In the genomic region with DNA sequence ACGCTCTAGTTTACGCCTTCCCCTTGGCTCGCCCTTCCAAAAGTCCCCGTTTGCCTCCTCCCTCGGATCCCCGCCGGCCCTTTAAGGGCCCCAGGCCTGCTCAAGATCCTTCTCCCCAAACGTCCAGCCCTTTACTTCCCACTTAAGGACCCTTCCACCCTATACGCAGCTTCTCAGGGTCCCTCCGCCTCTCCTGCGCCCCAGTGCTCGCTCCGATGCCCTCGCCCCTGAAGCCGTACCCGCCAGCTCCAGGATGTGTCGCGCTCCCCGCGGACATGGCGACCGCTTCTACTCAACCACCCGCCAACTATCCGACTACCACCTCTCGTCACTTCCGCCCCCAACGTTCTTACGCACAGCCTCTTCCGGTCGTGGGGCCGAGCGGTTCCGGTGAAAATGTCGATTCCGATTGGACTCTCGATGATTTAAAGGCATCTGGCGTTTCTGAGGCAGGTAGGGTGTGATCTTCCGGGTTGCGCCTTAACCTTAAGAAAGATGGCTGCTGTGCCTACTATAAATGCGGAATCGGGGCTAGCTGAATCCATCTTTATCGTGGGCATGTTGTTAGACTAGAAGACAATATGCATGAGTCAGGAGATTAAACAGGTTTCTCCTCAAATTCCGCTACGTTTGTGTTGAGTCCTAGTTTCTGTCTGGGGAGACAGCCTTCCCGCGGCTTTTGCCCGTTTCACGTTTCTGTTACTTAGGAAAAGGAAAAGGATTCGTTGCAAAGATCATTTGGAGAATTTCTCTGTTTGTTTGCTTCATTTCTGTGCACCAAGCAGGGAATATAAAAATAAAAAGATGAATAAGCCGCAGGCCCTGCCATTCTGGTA, we compare ENCODE assay signal across 1 cellular context.
TF ChIP-seq lines count a peak whose summit lies in the region.

A gene (minus strand): TSS at position 317 of the 836 bp plus-strand sequence. CDS start 40 bp downstream, at position 277.

TF ChIP-seq in HepG2, 621 proteins besides CTCF, POLR2A, EP300 and RAD21 (continued from another document and continues in another):
- TF ChIP-seq, protein P1, sequence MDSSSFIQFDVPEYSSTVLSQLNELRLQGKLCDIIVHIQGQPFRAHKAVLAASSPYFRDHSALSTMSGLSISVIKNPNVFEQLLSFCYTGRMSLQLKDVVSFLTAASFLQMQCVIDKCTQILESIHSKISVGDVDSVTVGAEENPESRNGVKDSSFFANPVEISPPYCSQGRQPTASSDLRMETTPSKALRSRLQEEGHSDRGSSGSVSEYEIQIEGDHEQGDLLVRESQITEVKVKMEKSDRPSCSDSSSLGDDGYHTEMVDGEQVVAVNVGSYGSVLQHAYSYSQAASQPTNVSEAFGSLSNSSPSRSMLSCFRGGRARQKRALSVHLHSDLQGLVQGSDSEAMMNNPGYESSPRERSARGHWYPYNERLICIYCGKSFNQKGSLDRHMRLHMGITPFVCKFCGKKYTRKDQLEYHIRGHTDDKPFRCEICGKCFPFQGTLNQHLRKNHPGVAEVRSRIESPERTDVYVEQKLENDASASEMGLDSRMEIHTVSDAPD (CRISPR knock-in tag; IDR thresholded peaks at IDR 0.05): no peak
- TF ChIP-seq CHD2 (IDR thresholded peaks at IDR 0.05; ENCODE audit: low read depth, low read length) (no peak), RCOR2 (CRISPR knock-in tag; IDR thresholded peaks at IDR 0.05) (no peak), ATF1 (CRISPR knock-in tag; IDR thresholded peaks at IDR 0.05) (peak; percentile 92), HNRNPLL (IDR thresholded peaks at IDR 0.05; ENCODE audit: low read depth, low read length, poor library complexity, severe bottlenecking) (peak; percentile 44), ZNF629 (CRISPR knock-in tag; conservative IDR thresholded peaks at IDR 0.05) (no peak), MTA1 (CRISPR knock-in tag; IDR thresholded peaks at IDR 0.05; ENCODE audit: borderline replicate concordance) (no peak), RXRB (CRISPR knock-in tag; IDR thresholded peaks at IDR 0.05; ENCODE audit: borderline replicate concordance) (peak; percentile 56), ZNF484 (CRISPR knock-in tag; IDR thresholded peaks at IDR 0.05; ENCODE audit: borderline replicate concordance, low read depth) (no peak), SALL2 (CRISPR knock-in tag; IDR thresholded peaks at IDR 0.05) (peak; percentile 83), MBNL3 (CRISPR knock-in tag; conservative IDR thresholded peaks at IDR 0.05) (no peak), NFIC (IDR thresholded peaks at IDR 0.05; ENCODE audit: low read length) (no peak), SIN3B (IDR thresholded peaks at IDR 0.05; ENCODE audit: low read length) (peak; percentile 60), ZNF33A (CRISPR knock-in tag; IDR thresholded peaks at IDR 0.05; ENCODE audit: borderline replicate concordance) (no peak; the same call in 1 of the 2 replicates), ZNF614 (CRISPR knock-in tag; IDR thresholded peaks at IDR 0.05; ENCODE audit: borderline replicate concordance) (peak; percentile 83; the same call in 1 of the 2 replicates), CBX2 (IDR thresholded peaks at IDR 0.05; ENCODE audit: low read depth, low read length) (no peak), CBX2 (CRISPR knock-in tag; IDR thresholded peaks at IDR 0.05; ENCODE audit: low read depth) (no peak), HMG20A (CRISPR knock-in tag; IDR thresholded peaks at IDR 0.05; ENCODE audit: borderline replicate concordance) (no peak), PAWR (CRISPR knock-in tag; IDR thresholded peaks at IDR 0.05; ENCODE audit: borderline replicate concordance) (no peak), MEIS2 (CRISPR knock-in tag; IDR thresholded peaks at IDR 0.05) (0 out of 2 replicates have a peak, but pooled peaks have one; percentile 76), CENPT (CRISPR knock-in tag; IDR thresholded peaks at IDR 0.05; ENCODE audit: low read depth) (no peak), ZNF569 (CRISPR knock-in tag; IDR thresholded peaks at IDR 0.05; ENCODE audit: borderline replicate concordance) (no peak), ZNF607 (CRISPR knock-in tag; IDR thresholded peaks at IDR 0.05; ENCODE audit: borderline replicate concordance) (peak; percentile 65; the same call in 1 of the 2 replicates), THYN1 (CRISPR knock-in tag; IDR thresholded peaks at IDR 0.05; ENCODE audit: borderline replicate concordance, low read depth) (no peak), ZNF746 (CRISPR knock-in tag; IDR thresholded peaks at IDR 0.05) (0 out of 2 replicates have a peak, but pooled peaks have one; percentile 20), ZNF766 (CRISPR knock-in tag; IDR thresholded peaks at IDR 0.05; ENCODE audit: borderline replicate concordance) (peak; percentile 77; the same call in 1 of the 2 replicates), PHF20 (CRISPR knock-in tag; IDR thresholded peaks at IDR 0.05) (peak; percentile 93), HDAC2 (CRISPR knock-in tag; IDR thresholded peaks at IDR 0.05) (peak; percentile 55), TCF7 (IDR thresholded peaks at IDR 0.05; ENCODE audit: low read depth) (no peak), RFX5 (IDR thresholded peaks at IDR 0.05; ENCODE audit: low read depth, low read length) (0 out of 2 replicates have a peak, but pooled peaks have one; percentile 10), MYNN (CRISPR knock-in tag; IDR thresholded peaks at IDR 0.05; ENCODE audit: low read depth) (0 out of 2 replicates have a peak, but pooled peaks have one; percentile 70), SP1 (IDR thresholded peaks at IDR 0.05) (no peak), SP1 (CRISPR knock-in tag; IDR thresholded peaks at IDR 0.05) (peak; percentile 53), RBFOX2 (IDR thresholded peaks at IDR 0.05; ENCODE audit: low read depth, low read length) (peak; percentile 93), MTF1 (CRISPR knock-in tag; IDR thresholded peaks at IDR 0.05) (no peak), ZNF432 (CRISPR knock-in tag; IDR thresholded peaks at IDR 0.05; ENCODE audit: borderline replicate concordance) (no peak), GABPB1 (CRISPR knock-in tag; IDR thresholded peaks at IDR 0.05) (peak; percentile 99)
- TF ChIP-seq, protein P2, sequence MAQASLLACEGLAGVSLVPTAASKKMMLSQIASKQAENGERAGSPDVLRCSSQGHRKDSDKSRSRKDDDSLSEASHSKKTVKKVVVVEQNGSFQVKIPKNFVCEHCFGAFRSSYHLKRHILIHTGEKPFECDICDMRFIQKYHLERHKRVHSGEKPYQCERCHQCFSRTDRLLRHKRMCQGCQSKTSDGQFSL (CRISPR knock-in tag; IDR thresholded peaks at IDR 0.05): no peak
- TF ChIP-seq, protein P3, sequence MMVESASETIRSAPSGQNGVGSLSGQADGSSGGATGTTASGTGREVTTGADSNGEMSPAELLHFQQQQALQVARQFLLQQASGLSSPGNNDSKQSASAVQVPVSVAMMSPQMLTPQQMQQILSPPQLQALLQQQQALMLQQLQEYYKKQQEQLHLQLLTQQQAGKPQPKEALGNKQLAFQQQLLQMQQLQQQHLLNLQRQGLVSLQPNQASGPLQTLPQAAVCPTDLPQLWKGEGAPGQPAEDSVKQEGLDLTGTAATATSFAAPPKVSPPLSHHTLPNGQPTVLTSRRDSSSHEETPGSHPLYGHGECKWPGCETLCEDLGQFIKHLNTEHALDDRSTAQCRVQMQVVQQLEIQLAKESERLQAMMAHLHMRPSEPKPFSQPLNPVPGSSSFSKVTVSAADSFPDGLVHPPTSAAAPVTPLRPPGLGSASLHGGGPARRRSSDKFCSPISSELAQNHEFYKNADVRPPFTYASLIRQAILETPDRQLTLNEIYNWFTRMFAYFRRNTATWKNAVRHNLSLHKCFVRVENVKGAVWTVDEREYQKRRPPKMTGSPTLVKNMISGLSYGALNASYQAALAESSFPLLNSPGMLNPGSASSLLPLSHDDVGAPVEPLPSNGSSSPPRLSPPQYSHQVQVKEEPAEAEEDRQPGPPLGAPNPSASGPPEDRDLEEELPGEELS (CRISPR knock-in tag; IDR thresholded peaks at IDR 0.05): peak; percentile 49; the same call in 1 of the 2 replicates
- TF ChIP-seq, protein P4, sequence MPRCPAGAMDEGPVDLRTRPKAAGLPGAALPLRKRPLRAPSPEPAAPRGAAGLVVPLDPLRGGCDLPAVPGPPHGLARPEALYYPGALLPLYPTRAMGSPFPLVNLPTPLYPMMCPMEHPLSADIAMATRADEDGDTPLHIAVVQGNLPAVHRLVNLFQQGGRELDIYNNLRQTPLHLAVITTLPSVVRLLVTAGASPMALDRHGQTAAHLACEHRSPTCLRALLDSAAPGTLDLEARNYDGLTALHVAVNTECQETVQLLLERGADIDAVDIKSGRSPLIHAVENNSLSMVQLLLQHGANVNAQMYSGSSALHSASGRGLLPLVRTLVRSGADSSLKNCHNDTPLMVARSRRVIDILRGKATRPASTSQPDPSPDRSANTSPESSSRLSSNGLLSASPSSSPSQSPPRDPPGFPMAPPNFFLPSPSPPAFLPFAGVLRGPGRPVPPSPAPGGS (CRISPR knock-in tag; IDR thresholded peaks at IDR 0.05): peak; percentile 47; the same call in 1 of the 2 replicates
- TF ChIP-seq, protein P5, sequence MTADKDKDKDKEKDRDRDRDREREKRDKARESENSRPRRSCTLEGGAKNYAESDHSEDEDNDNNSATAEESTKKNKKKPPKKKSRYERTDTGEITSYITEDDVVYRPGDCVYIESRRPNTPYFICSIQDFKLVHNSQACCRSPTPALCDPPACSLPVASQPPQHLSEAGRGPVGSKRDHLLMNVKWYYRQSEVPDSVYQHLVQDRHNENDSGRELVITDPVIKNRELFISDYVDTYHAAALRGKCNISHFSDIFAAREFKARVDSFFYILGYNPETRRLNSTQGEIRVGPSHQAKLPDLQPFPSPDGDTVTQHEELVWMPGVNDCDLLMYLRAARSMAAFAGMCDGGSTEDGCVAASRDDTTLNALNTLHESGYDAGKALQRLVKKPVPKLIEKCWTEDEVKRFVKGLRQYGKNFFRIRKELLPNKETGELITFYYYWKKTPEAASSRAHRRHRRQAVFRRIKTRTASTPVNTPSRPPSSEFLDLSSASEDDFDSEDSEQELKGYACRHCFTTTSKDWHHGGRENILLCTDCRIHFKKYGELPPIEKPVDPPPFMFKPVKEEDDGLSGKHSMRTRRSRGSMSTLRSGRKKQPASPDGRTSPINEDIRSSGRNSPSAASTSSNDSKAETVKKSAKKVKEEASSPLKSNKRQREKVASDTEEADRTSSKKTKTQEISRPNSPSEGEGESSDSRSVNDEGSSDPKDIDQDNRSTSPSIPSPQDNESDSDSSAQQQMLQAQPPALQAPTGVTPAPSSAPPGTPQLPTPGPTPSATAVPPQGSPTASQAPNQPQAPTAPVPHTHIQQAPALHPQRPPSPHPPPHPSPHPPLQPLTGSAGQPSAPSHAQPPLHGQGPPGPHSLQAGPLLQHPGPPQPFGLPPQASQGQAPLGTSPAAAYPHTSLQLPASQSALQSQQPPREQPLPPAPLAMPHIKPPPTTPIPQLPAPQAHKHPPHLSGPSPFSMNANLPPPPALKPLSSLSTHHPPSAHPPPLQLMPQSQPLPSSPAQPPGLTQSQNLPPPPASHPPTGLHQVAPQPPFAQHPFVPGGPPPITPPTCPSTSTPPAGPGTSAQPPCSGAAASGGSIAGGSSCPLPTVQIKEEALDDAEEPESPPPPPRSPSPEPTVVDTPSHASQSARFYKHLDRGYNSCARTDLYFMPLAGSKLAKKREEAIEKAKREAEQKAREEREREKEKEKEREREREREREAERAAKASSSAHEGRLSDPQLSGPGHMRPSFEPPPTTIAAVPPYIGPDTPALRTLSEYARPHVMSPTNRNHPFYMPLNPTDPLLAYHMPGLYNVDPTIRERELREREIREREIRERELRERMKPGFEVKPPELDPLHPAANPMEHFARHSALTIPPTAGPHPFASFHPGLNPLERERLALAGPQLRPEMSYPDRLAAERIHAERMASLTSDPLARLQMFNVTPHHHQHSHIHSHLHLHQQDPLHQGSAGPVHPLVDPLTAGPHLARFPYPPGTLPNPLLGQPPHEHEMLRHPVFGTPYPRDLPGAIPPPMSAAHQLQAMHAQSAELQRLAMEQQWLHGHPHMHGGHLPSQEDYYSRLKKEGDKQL (CRISPR knock-in tag; IDR thresholded peaks at IDR 0.05; ENCODE audit: low read depth): no peak
- TF ChIP-seq, protein P6, sequence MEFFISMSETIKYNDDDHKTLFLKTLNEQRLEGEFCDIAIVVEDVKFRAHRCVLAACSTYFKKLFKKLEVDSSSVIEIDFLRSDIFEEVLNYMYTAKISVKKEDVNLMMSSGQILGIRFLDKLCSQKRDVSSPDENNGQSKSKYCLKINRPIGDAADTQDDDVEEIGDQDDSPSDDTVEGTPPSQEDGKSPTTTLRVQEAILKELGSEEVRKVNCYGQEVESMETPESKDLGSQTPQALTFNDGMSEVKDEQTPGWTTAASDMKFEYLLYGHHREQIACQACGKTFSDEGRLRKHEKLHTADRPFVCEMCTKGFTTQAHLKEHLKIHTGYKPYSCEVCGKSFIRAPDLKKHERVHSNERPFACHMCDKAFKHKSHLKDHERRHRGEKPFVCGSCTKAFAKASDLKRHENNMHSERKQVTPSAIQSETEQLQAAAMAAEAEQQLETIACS (CRISPR knock-in tag; IDR thresholded peaks at IDR 0.05): no peak
- TF ChIP-seq, protein P7, sequence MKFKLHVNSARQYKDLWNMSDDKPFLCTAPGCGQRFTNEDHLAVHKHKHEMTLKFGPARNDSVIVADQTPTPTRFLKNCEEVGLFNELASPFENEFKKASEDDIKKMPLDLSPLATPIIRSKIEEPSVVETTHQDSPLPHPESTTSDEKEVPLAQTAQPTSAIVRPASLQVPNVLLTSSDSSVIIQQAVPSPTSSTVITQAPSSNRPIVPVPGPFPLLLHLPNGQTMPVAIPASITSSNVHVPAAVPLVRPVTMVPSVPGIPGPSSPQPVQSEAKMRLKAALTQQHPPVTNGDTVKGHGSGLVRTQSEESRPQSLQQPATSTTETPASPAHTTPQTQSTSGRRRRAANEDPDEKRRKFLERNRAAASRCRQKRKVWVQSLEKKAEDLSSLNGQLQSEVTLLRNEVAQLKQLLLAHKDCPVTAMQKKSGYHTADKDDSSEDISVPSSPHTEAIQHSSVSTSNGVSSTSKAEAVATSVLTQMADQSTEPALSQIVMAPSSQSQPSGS (CRISPR knock-in tag; IDR thresholded peaks at IDR 0.05): peak; percentile 35; the same call in 1 of the 2 replicates
- TF ChIP-seq, protein P8, sequence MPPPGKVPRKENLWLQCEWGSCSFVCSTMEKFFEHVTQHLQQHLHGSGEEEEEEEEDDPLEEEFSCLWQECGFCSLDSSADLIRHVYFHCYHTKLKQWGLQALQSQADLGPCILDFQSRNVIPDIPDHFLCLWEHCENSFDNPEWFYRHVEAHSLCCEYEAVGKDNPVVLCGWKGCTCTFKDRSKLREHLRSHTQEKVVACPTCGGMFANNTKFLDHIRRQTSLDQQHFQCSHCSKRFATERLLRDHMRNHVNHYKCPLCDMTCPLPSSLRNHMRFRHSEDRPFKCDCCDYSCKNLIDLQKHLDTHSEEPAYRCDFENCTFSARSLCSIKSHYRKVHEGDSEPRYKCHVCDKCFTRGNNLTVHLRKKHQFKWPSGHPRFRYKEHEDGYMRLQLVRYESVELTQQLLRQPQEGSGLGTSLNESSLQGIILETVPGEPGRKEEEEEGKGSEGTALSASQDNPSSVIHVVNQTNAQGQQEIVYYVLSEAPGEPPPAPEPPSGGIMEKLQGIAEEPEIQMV (CRISPR knock-in tag; IDR thresholded peaks at IDR 0.05; ENCODE audit: low read depth): no peak
- TF ChIP-seq, protein P9, sequence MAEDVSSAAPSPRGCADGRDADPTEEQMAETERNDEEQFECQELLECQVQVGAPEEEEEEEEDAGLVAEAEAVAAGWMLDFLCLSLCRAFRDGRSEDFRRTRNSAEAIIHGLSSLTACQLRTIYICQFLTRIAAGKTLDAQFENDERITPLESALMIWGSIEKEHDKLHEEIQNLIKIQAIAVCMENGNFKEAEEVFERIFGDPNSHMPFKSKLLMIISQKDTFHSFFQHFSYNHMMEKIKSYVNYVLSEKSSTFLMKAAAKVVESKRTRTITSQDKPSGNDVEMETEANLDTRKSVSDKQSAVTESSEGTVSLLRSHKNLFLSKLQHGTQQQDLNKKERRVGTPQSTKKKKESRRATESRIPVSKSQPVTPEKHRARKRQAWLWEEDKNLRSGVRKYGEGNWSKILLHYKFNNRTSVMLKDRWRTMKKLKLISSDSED (CRISPR knock-in tag; IDR thresholded peaks at IDR 0.05): no peak
